8 cellular contexts compared by ENCODE assay signal in the genomic region with DNA sequence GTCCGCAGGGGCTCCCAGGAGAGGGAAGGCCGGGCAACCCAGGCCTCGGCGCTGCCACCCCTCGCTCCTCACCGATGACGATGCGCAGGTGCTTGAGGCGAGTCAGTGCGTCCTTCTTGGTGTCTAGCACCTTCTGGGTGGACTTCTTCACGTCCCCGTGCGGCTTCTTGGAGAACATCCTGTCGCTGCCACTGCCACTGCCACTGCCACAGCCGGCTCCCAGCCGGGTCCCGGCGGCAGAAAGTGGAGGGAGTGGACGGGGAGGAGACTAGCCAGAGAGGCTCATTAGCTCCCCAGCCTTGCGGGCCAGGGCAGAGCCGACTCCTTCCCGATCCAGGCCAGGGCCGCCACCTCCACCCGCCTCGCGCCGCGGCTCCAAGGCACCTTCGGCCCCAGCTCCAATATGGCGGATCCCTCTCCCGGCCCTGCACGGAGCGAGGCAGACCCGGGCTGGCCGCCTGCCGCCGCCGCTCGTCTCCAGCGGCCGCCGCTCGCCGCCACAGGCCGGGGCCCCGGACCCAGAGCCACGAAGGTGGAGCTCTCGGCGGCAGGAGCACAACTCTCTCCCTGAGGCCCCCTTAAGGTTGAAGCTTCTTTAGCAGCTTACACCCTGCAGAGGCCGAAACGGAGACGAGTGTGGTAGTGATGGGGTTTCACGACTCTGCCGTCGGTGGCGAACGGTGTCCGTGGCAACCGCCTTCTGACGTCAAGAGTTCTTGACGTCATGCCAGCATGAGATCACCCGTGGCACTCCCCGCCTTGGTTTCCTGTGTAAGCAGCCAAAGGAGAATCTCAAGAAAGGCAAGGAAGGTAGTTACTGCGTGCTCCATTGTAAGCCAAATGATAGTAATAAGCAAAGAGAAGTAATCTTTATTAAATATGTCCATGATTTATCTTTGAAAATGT. TPM values are rescaled to one million over a fixed set of nuclear protein-coding genes. Genes with fewer than 3 reads are reported as not detected.
DNase-seq lines count a peak whose midpoint lies in the region; ATAC-seq, FAIRE-seq and TF ChIP-seq lines count a peak whose summit lies in the region.
"Not testable (repeated sequence)": the region's sequence is repeated elsewhere in the genome, so short reads cannot be mapped to it uniquely, and the experiment has no call there.

A gene (minus strand): TSS at position 638 of the 906 bp plus-strand sequence. CDS start 460 bp downstream, at position 178.

- not testable (repeated sequence) for H2AK5ac ChIP-seq in H1 (ENCODE audit: low read depth, low read length)

- H3K27me3 ChIP-seq in H1 (replicated peaks in 1 of 4; ENCODE audit: control insufficient read depth in 3 of 4, extremely low read depth in 1 of 4, insufficient read depth in 3 of 4, low read length in 3 of 4), result not testable (repeated sequence)

- peak; percentile 29 to 58 (median 38); a peak in 3 of 4 replicates for TF ChIP-seq CTCF in H1 (IDR thresholded peaks at IDR 0.05; ENCODE audit: control extremely low read depth in 1 of 3, insufficient read depth in 1 of 3, low read depth in 1 of 3, low read length in 3 of 3)

- not testable (repeated sequence) for H3K4me1 ChIP-seq in H1 (replicated peaks in 1 of 4; ENCODE audit: control insufficient read depth in 3 of 4, insufficient read depth in 4 of 4, low read length in 3 of 4)

- TF ChIP-seq POLR2A in H1 (IDR thresholded peaks at IDR 0.05; ENCODE audit: control extremely low read depth in 1 of 2, low read depth in 2 of 2, low read length in 2 of 2), result peak; percentile 80 to 96

- peak within 1 kb of the TSS; percentile 91; the same call in 1 of the 2 replicates for H4K8ac ChIP-seq in H1 (ENCODE audit: extremely low read depth, insufficient read depth, low read length)

- not testable (repeated sequence) for H3K23ac ChIP-seq in H1 (ENCODE audit: insufficient read length)

- not testable (repeated sequence) for H3K23me2 ChIP-seq in H1 (ENCODE audit: low read depth, low read length)

- not testable (repeated sequence) for H4K20me1 ChIP-seq in H1 (replicated peaks in 1 of 2; ENCODE audit: control insufficient read depth in 1 of 2, insufficient read depth in 2 of 2, low read length in 2 of 2)

- not testable (repeated sequence) for H2BK15ac ChIP-seq in H1 (ENCODE audit: low read length)

- ATAC-seq in GM21367 (IDR thresholded peaks at IDR 0.05; ENCODE audit: unreplicated experiment) (peak; percentile 97), memory B cell (ENCODE audit: low read depth) (peak; percentile 92)

- not testable (repeated sequence) for H3K14ac ChIP-seq in H1 (ENCODE audit: insufficient read length)

- H3K18ac ChIP-seq in H1 (ENCODE audit: extremely low read depth, low read length), result not testable (repeated sequence)

- POLR2A ChIA-PET in H1 (lab: Charles Lee; ENCODE audit: partially characterized antibody), result interaction anchor here (0.8 to 1.9 kb wide), 4 partner anchors 10 to 17 kb away, joined by 3 to 5 read pairs (median 4); a partner anchor contains a TSS

- TF ChIP-seq RAD21 in H1 (IDR thresholded peaks at IDR 0.05 in 1 of 2, conservative IDR thresholded peaks at IDR 0.05 in 1 of 2; ENCODE audit: low read depth in 2 of 2, low read length in 2 of 2), result peak in 1 of 2 experiments; percentile 25; a peak in 1 of 4 replicates

- peaks cover 0 to 26% of the 10 kb centered on the region in 2 experiments; a peak in 2 of 4 replicates for H3K79me2 ChIP-seq in H1 (ENCODE audit: control insufficient read depth in 1 of 2, insufficient read depth in 2 of 2, low read length in 2 of 2)

- H2BK12ac ChIP-seq in H1 (ENCODE audit: low read depth, low read length), result not testable (repeated sequence)

- not testable (repeated sequence) for H3K36me3 Mint-ChIP-seq in memory B cell

- H2BK5ac ChIP-seq in H1 (ENCODE audit: low read depth, low read length), result not testable (repeated sequence)

- H3K4ac ChIP-seq in H1 (replicated peaks; ENCODE audit: insufficient read length, low read depth, low read length), result not testable (repeated sequence)

- not testable (repeated sequence) for H2BK20ac ChIP-seq in H1 (ENCODE audit: low read length)

- H3K27ac ChIP-seq in H1 (ENCODE audit: low read depth, low read length), result peak within 1 kb of the TSS; percentile 61; the same call in 1 of the 2 replicates

- not testable (repeated sequence) for H3K9me3 ChIP-seq in H1 (ENCODE audit: insufficient read depth in 2 of 2, low read depth in 1 of 2, low read length in 1 of 2)

- CTCF ChIA-PET in H1 (lab: Charles Lee; ENCODE audit: partially characterized antibody), result interaction anchor here (0.7 to 1.5 kb wide), 3 partner anchors 11 to 695 kb away, joined by 3 to 4 read pairs (median 3); no protein-coding TSS in a partner anchor

- H3K56ac ChIP-seq in H1 (replicated peaks; ENCODE audit: insufficient read length, low read depth, low read length), result not testable (repeated sequence)

- not testable (repeated sequence) for H3K9me3 Mint-ChIP-seq in memory B cell

- not testable (repeated sequence) for H3K79me1 ChIP-seq in H1 (ENCODE audit: low read depth, low read length)

- peak within 1 kb of the TSS; percentile 31 to 83 (median 71); a peak in 6 of 7 replicates for H3K9ac ChIP-seq in H1 (replicated peaks in 1 of 4; ENCODE audit: extremely low read depth in 1 of 4, low read depth in 3 of 4, low read length in 3 of 4)

- not testable (repeated sequence) for H3K27me3 Mint-ChIP-seq in memory B cell

- not testable (repeated sequence) for H4K91ac ChIP-seq in H1 (replicated peaks; ENCODE audit: insufficient read length, low read length)

- peak within 1 kb of the TSS; percentile 92 for H3K27ac Mint-ChIP-seq in memory B cell

- not testable (repeated sequence) for TF ChIP-seq EP300 in H1 (IDR thresholded peaks at IDR 0.05; ENCODE audit: borderline replicate concordance in 1 of 2, low read depth in 2 of 2, low read length in 2 of 2)

- not testable (repeated sequence) for H2BK120ac ChIP-seq in H1 (replicated peaks; ENCODE audit: low read depth, low read length)

- peak within 1 kb of the TSS; percentile 39 to 70 for H3K4me2 ChIP-seq in H1 (ENCODE audit: insufficient read depth in 1 of 2, low read depth in 2 of 2, low read length in 2 of 2)

- H4K5ac ChIP-seq in H1 (ENCODE audit: insufficient read length, low read depth, low read length), result not testable (repeated sequence)

- in situ Hi-C loops in Caki2 (cut with HindIII; ENCODE audit: low pct_unique_long_range_greater_than_20kb, low sequenced_read_pairs), result not testable (repeated sequence)

- 2% methylated on average over 33 of the region's 64 CpGs; no CpG with 5 or more reads in 1 of the 2 experiments for WGBS in H1 (ENCODE audit: extremely low coverage in 1 of 2, insufficient coverage in 1 of 2, insufficient read length in 1 of 2, insufficient replicate concordance in 2 of 2, low coverage in 1 of 2, low lambda C conversion rate in 2 of 2, missing lambda C conversion rate in 1 of 2), 2 experiments

- peaks cover 19% of the 10 kb centered on the region for H3K4me1 Mint-ChIP-seq in memory B cell

- H2AFZ ChIP-seq in H1 (ENCODE audit: low read length), result 0 out of 2 replicates have a peak within 1 kb of the TSS, but pooled peaks have one; percentile 35

- H3K4me3 Mint-ChIP-seq in memory B cell, result peak within 1 kb of the TSS; percentile 98

- FAIRE-seq in HTR-8/SVneo (lab: Jason Lieb, UNC), result peak; percentile 86
- FAIRE-seq in H1 (lab: Jason Lieb, UNC), result peak; percentile 71

- H3K36me3 ChIP-seq in H1 (ENCODE audit: control insufficient read depth in 2 of 4, insufficient read depth in 4 of 4, low read length in 3 of 4), result not testable (repeated sequence)

- H3K4me3 ChIP-seq in H1 (ENCODE audit: extremely low read depth in 1 of 4, insufficient read depth in 2 of 4, low read depth in 3 of 4, low read length in 4 of 4), result peak within 1 kb of the TSS; percentile 45 to 89 (median 84)

- DNase-seq in Caki2 (ENCODE audit: low read depth) (peak; percentile 95), HTR-8/SVneo (ENCODE audit: insufficient read length, low spot score) (peak; percentile 89), NOMO-1 treated with DMSO at 0.1 percent for 48 hours (lab: John Stamatoyannopoulos, UW; ENCODE audit: unreplicated experiment) (peak; percentile 97), H1 (ENCODE audit: low read depth in 1 of 2, low spot score in 2 of 2) (peak; percentile 86 to 88), memory B cell (ENCODE audit: low spot score in 2 of 2) (peak; percentile 92 to 93)
- peak; percentile 75 to 79 (median 76) for DNase-seq in activated CD8-positive, alpha-beta memory T cell treated with anti-CD3 and anti-CD28 coated beads for 48 hours (ENCODE audit: low read depth in 2 of 3, low spot score in 2 of 3)
- DNase-seq in stimulated activated CD8-positive, alpha-beta memory T cell treated with anti-CD3 and anti-CD28 coated beads, Interleukin-12 subunit alpha, Interleukin-12 subunit beta, amount 100 ng/mL, for 24 hours (ENCODE audit: extremely low read depth), result peak; percentile 85

TF ChIP-seq in H1, 55 proteins besides CTCF, POLR2A, EP300 and RAD21 (continues in another document):
- TF ChIP-seq CREB1 (IDR thresholded peaks at IDR 0.05), result peak; percentile 99
- TF ChIP-seq TAF1 (IDR thresholded peaks at IDR 0.05; ENCODE audit: low read depth, low read length), result peak; percentile 92
- TF ChIP-seq TAF7 (optimal IDR thresholded peaks at IDR 0.05; ENCODE audit: borderline replicate concordance, low read depth, low read length), result peak; percentile 48
- peak; percentile 70; the same call in 1 of the 2 replicates for TF ChIP-seq JUND (IDR thresholded peaks at IDR 0.05; ENCODE audit: low read length)
- TF ChIP-seq PHF8 (conservative IDR thresholded peaks at IDR 0.05; ENCODE audit: low read depth, low read length), result peak; percentile 82
- TF ChIP-seq TBP (IDR thresholded peaks at IDR 0.05; ENCODE audit: low read depth, low read length), result peak; percentile 90

RNA-seq across cellular contexts. Expression of the gene that starts here (rescaled TPM):
- 5.8 and 32.3 TPM in 2 replicates for total RNA-seq in Caki2 (2014; rRNA removed; shearing (Covaris generic); ENCODE audit: low replicate concordance)
- total RNA-seq in H1 (2021; fragmentation: NEBNext Ultra II Directional; extraction: Animal tissue kit (Norgen Biotek cat#: 25700)), result 26.1 and 26.7 TPM in 2 replicates
- polyA plus RNA-seq in H1 (2011; rRNA removed), result 3.9 and 4.2 TPM in 2 replicates
- polyA plus RNA-seq in H1 (2011; cell fraction: cytosol; rRNA removed), result 5.5 TPM
- 8.0 TPM for polyA plus RNA-seq in H1 (2011; cell fraction: nucleus; rRNA removed)
- polyA plus RNA-seq in H1 (2012, experiment 1 of 2), result 4.7 to 10.3 TPM (median 6.0 TPM) in 4 replicates
- polyA plus RNA-seq in H1 (2012, experiment 2 of 2), result 0.66 TPM
- 10.0 TPM for polyA plus RNA-seq in H1 (2013, experiment 1 of 2)
- polyA plus RNA-seq in H1 (2013, experiment 2 of 2), result 8.7 TPM
- polyA minus RNA-seq in H1 (2011; rRNA and poly(A)+ RNA removed), result 18.1 and 31.3 TPM in 2 replicates
- polyA minus RNA-seq in H1 (2011; cell fraction: cytosol; rRNA and poly(A)+ RNA removed), result 11.0 TPM
- polyA minus RNA-seq in H1 (2011; cell fraction: nucleus; rRNA and poly(A)+ RNA removed), result 50.9 TPM

Comparison
In these comparisons a context has a peak if more than half of its experiments do, and no peak if none do; other contexts are left out.
1. Peak in every context shown above with its lines: DNase-seq, ATAC-seq, H3K4me3 ChIP-seq and H3K27ac ChIP-seq.